Comparison of ENCODE assay signal across 8 cellular contexts in genomic region chr20:57389695-57390603, GRCh38. TPM values are rescaled to one million over a fixed set of nuclear protein-coding genes. Genes with fewer than 3 reads are reported as not detected.
DNase-seq lines count a peak whose midpoint lies in the region; ATAC-seq and TF ChIP-seq lines count a peak whose summit lies in the region.

No MANE protein-coding gene starts in this region.

- peaks cover 36% of the 10 kb centered on the region for H3K4me1 Mint-ChIP-seq in CD8-positive, alpha-beta T cell (ENCODE audit: low read depth)
- H3K4me1 Mint-ChIP-seq in activated T-helper 17 cell treated with anti-CD3 and anti-CD28 coated beads, Interleukin-2, amount 50 U/mL, for 72 hours, result peaks cover 14% of the 10 kb centered on the region

- peak; percentile 3 for ATAC-seq in CD8-positive, alpha-beta T cell
- peak; percentile 13 for ATAC-seq in activated T-helper 17 cell treated with anti-CD3 and anti-CD28 coated beads, Interleukin-2, amount 50 U/mL, for 72 hours (replicated peaks)
- ATAC-seq in HG03520 (IDR thresholded peaks at IDR 0.05; ENCODE audit: unreplicated experiment), result no peak

- peak overlapping the region; percentile 92 for H3K4me2 ChIP-seq in hepatocyte

- H2AFZ ChIP-seq in hepatocyte, result peak overlapping the region; percentile 77

- POLR2A ChIA-PET in CD8-positive, alpha-beta T cell (lab: Charles Lee), result interaction anchor here (1.2 to 2.1 kb wide), 5 partner anchors 8 to 320 kb away, joined by 3 to 14 read pairs (median 4); partner anchors contain the start of gene PMEPA1

- 39% methylated on average over 29 of the region's 52 CpGs for WGBS in hepatocyte (ENCODE audit: low lambda C conversion rate, missing lambda C conversion rate)

- H3K27ac ChIP-seq in CD8-positive, alpha-beta T cell (ENCODE audit: low read depth, low read length), result peak overlapping the region; percentile 48
- peak overlapping the region; percentile 17 for H3K27ac ChIP-seq in hepatocyte

- H3K36me3 ChIP-seq in CD8-positive, alpha-beta T cell (ENCODE audit: insufficient read depth, low read length), result peaks cover 19% of the 10 kb centered on the region
- no peaks in the 10 kb centered on the region for H3K36me3 ChIP-seq in hepatocyte (replicated peaks; ENCODE audit: insufficient read depth, low read depth)

- TF ChIP-seq CTCF in CD8-positive, alpha-beta T cell (IDR thresholded peaks at IDR 0.05), result peak; percentile 10
- no peak for TF ChIP-seq CTCF in hepatocyte (IDR thresholded peaks at IDR 0.05; ENCODE audit: poor library complexity)

- H3K9me3 Mint-ChIP-seq in CD8-positive, alpha-beta T cell, result no peaks in the 10 kb centered on the region
- no peaks in the 10 kb centered on the region for H3K9me3 Mint-ChIP-seq in activated T-helper 17 cell treated with anti-CD3 and anti-CD28 coated beads, Interleukin-2, amount 50 U/mL, for 72 hours

- peaks cover 41% of the 10 kb centered on the region for H3K4me1 ChIP-seq in CD8-positive, alpha-beta T cell (ENCODE audit: insufficient read depth, low read length)
- H3K4me1 ChIP-seq in hepatocyte (ENCODE audit: insufficient read depth), result peaks cover 18% of the 10 kb centered on the region

- peak overlapping the region; percentile 54 for H3K4me3 ChIP-seq in CD8-positive, alpha-beta T cell (ENCODE audit: low read depth, low read length)
- H3K4me3 ChIP-seq in hepatocyte, result peak overlapping the region; percentile 21

- H3K27me3 Mint-ChIP-seq in CD8-positive, alpha-beta T cell (ENCODE audit: low read depth), result no peaks in the 10 kb centered on the region
- no peaks in the 10 kb centered on the region for H3K27me3 Mint-ChIP-seq in activated T-helper 17 cell treated with anti-CD3 and anti-CD28 coated beads, Interleukin-2, amount 50 U/mL, for 72 hours

- H3K36me3 Mint-ChIP-seq in CD8-positive, alpha-beta T cell, result peaks cover 31% of the 10 kb centered on the region
- H3K36me3 Mint-ChIP-seq in activated T-helper 17 cell treated with anti-CD3 and anti-CD28 coated beads, Interleukin-2, amount 50 U/mL, for 72 hours (ENCODE audit: low read depth), result peaks cover 32% of the 10 kb centered on the region

- H3K4me3 Mint-ChIP-seq in CD8-positive, alpha-beta T cell, result peak overlapping the region; percentile 83
- peak overlapping the region; percentile 92 for H3K4me3 Mint-ChIP-seq in activated T-helper 17 cell treated with anti-CD3 and anti-CD28 coated beads, Interleukin-2, amount 50 U/mL, for 72 hours

- no peaks in the 10 kb centered on the region for H3K9me3 ChIP-seq in CD8-positive, alpha-beta T cell (ENCODE audit: low read length)
- H3K9me3 ChIP-seq in hepatocyte (ENCODE audit: low read depth), result no peaks in the 10 kb centered on the region

- H3K9me2 ChIP-seq in hepatocyte (replicated peaks; ENCODE audit: insufficient read depth), result no peaks in the 10 kb centered on the region

- intact Hi-C loops in CD8-positive, alpha-beta T cell (cut with DNase I, micrococcal nuclease), result loop anchor here (1.0 to 10.0 kb wide), 13 partner anchors 8 to 1865 kb away; partner anchors contain the start of genes PMEPA1 (in 2 of the 2), ANKRD60 (in 1 of the 2), CASS4 (in 1 of the 2) and RAB22A (in 1 of the 2)

- H3K79me2 ChIP-seq in hepatocyte, result peaks cover 3% of the 10 kb centered on the region

- CTCF ChIA-PET in CD8-positive, alpha-beta T cell (lab: Charles Lee), result interaction anchor here (0.8 to 7.0 kb wide), 19 partner anchors 8 to 292 kb away, joined by 3 to 58 read pairs (median 3); partner anchors contain the start of gene ZBP1

- DNase-seq in CD8-positive, alpha-beta T cell, result peak in 3 of 7 experiments; percentile 57 to 64 (median 64)
- peak; percentile 36 to 39 for DNase-seq in Kasumi-1 (lab: John Stamatoyannopoulos, UW)
- DNase-seq in hepatocyte (ENCODE audit: low spot score), result no peak
- peak; percentile 64 for DNase-seq in stimulated activated CD4-positive, alpha-beta T cell treated with anti-CD3 and anti-CD28 coated beads, Interleukin-2, amount 100 ng/mL, for 4 hours (ENCODE audit: low read depth)
- DNase-seq in NCI-H1105 treated with DMSO at 0.1 percent for 48 hours (lab: John Stamatoyannopoulos, UW), result no peak
- DNase-seq in GF-D8 (lab: John Stamatoyannopoulos, UW), result no peak

- no peaks in the 10 kb centered on the region for H4K20me1 ChIP-seq in hepatocyte (ENCODE audit: insufficient read depth, poor library complexity, severe bottlenecking)

- peak overlapping the region; percentile 86 for H3K27ac Mint-ChIP-seq in CD8-positive, alpha-beta T cell
- peak overlapping the region; percentile 89 for H3K27ac Mint-ChIP-seq in activated T-helper 17 cell treated with anti-CD3 and anti-CD28 coated beads, Interleukin-2, amount 50 U/mL, for 72 hours

- no peaks in the 10 kb centered on the region for H3K27me3 ChIP-seq in CD8-positive, alpha-beta T cell (ENCODE audit: insufficient read depth, low read length)
- H3K27me3 ChIP-seq in hepatocyte, result no peaks in the 10 kb centered on the region

RNA-seq across cellular contexts. Expression of gene RBM38, which starts 1.2 kb away (rescaled TPM):
- total RNA-seq in CD8-positive, alpha-beta T cell, result 100 to 1,000 TPM; 739 to 743 TPM
- 10 to 100 TPM; 63.0 to 64.3 TPM for total RNA-seq in activated T-helper 17 cell treated with anti-CD3 and anti-CD28 coated beads, Interleukin-2, amount 50 U/mL, for 72 hours
- total RNA-seq in hepatocyte, result 16.1 and 18.1 TPM in 2 replicates
- 15.6 and 19.6 TPM in 2 replicates for polyA plus RNA-seq in hepatocyte

RNA-seq across cellular contexts. Expression of gene RAE1, which starts 38.9 kb away (rescaled TPM):
- total RNA-seq in CD8-positive, alpha-beta T cell, result 10 to 100 TPM; 58.9 to 59.4 TPM
- total RNA-seq in activated T-helper 17 cell treated with anti-CD3 and anti-CD28 coated beads, Interleukin-2, amount 50 U/mL, for 72 hours, result 10 to 100 TPM; 48.3 to 79.7 TPM
- total RNA-seq in hepatocyte, result 26.9 and 35.8 TPM in 2 replicates
- polyA plus RNA-seq in hepatocyte, result 36.3 and 43.3 TPM in 2 replicates

Comparison
In these comparisons a context has a peak if more than half of its experiments do, and no peak if none do; other contexts are left out.
1. DNase-seq: peak in Kasumi-1 (2 of 2) and stimulated activated CD4-positive, alpha-beta T cell treated with anti-CD3 and anti-CD28 coated beads, Interleukin-2, amount 100 ng/mL, for 4 hours (single experiment); none in hepatocyte (single experiment), NCI-H1105 treated with DMSO at 0.1 percent for 48 hours (single experiment) and GF-D8 (single experiment).
2. RNA of gene RBM38, which starts 1.2 kb away (total RNA-seq): 739 to 743 TPM in CD8-positive, alpha-beta T cell; 63.0 to 64.3 TPM in activated T-helper 17 cell treated with anti-CD3 and anti-CD28 coated beads, Interleukin-2, amount 50 U/mL, for 72 hours and 16.1 to 18.1 TPM in hepatocyte; every median in the first group is over 10 times any median in the second.